ENCODE assay signal across 36 cellular contexts in the genomic region with DNA sequence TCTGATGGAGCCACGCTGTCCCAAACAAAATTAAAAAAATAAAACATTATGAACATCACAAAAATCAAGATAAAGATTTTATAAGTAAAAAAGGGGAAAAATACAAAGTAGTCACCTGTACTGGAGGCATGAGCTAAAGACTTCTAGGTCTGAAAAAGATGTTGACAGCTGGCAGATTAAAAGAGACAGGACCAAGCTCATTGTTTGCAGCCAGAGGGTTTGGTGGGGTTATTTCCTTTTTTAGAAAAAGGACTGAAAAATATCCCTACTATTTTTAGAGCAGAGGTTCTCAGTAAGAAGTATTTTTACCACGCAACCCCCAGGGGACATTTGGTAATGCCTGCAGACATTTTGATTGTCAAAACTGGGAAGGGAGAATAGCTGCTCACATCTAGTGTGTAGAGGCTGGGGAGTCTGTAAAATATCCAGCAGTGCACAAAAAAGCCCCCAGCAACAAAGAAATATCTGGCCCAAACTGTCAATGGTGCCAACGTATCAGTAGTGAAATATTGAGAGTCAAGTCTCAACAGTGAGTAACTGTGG.
"Had no signal": no experiment of that assay in that cellular context is flagged by ENCODE, and none has a peak within 500 bp of the region (broad histone marks: within the 10 kb centered on the region; RNA-seq: fewer than 3 reads in every experiment).

No MANE protein-coding gene starts in this region.

- DNase-seq: activated CD4-positive, alpha-beta T cell treated with anti-CD3 and anti-CD28 coated beads, Interleukin-2, amount 10 ng/mL, durations not matched to agents 24 days and 14 days; activated CD4-positive, alpha-beta T cell treated with anti-CD3 and anti-CD28 coated beads, Interleukin-2, amount 50 U/mL, for 4 hours; activated CD8-positive, alpha-beta T cell treated with anti-CD3 and anti-CD28 coated beads for 36 hours; activated effector memory CD4-positive, alpha-beta T cell treated with anti-CD3 and anti-CD28 coated beads, Interleukin-2, amount 50 U/mL, for 16 hours; activated naive CD4-positive, alpha-beta T cell; activated naive CD4-positive, alpha-beta T cell treated with anti-CD3 and anti-CD28 coated beads, Interleukin-2, amount 50 U/mL, for 16 hours; activated naive CD8-positive, alpha-beta T cell treated with anti-CD3 and anti-CD28 coated beads for 36 hours; activated T-cell treated with anti-CD3 and anti-CD28 coated beads, Interleukin-2, amount 50 U/mL, for 1 hour; activated T-cell treated with anti-CD3 and anti-CD28 coated beads, Interleukin-2, amount 50 U/mL, for 72 hours; amniotic stem cell; aorta; Karpas-422; KBM-7; MG63; NCI-H1048; NCI-H1105 treated with DMSO at 0.1 percent for 48 hours; NCI-H1436; NCI-H1694; NCI-H1930; NCI-H2107; NCI-H2171 treated with DMSO at 0.1 percent for 48 hours; NCI-H2227 treated with DMSO at 0.1 percent for 48 hours; NCI-H446; NCI-H510A treated with DMSO at 0.1 percent for 48 hours; NCI-H526 treated with DMSO at 0.1 percent for 48 hours; NCI-H774; NK-92 treated with Interleukin-12 subunit alpha and Interleukin-12 subunit beta, amount 100 ng/mL, for 24 hours; OCI-M1; SHP77; SJCRH30; T1000 had no signal

- ATAC-seq: activated CD8-positive, alpha-beta T cell treated with anti-CD3 and anti-CD28 coated beads for 36 hours; activated T-cell treated with anti-CD3 and anti-CD28 coated beads, Interleukin-2, amount 50 U/mL, for 72 hours; activated T-helper 17 cell treated with anti-CD3 and anti-CD28 coated beads, Interleukin-2, amount 50 U/mL, for 72 hours had no signal

- H3K4me3 Mint-ChIP-seq: activated CD4-positive, alpha-beta T cell treated with anti-CD3 and anti-CD28 coated beads, Interleukin-2, amount 10 ng/mL, durations not matched to agents 24 days and 14 days; activated CD8-positive, alpha-beta T cell treated with anti-CD3 and anti-CD28 coated beads for 36 hours; activated naive CD8-positive, alpha-beta T cell treated with anti-CD3 and anti-CD28 coated beads for 36 hours; activated T-cell treated with anti-CD3 and anti-CD28 coated beads, Interleukin-2, amount 50 U/mL, for 72 hours; activated T-helper 17 cell treated with anti-CD3 and anti-CD28 coated beads, Interleukin-2, amount 50 U/mL, for 72 hours; central memory CD8-positive, alpha-beta T cell; IgD-negative memory B cell had no signal

- H3K36me3 Mint-ChIP-seq: activated naive CD8-positive, alpha-beta T cell treated with anti-CD3 and anti-CD28 coated beads for 36 hours had no signal

- H3K4me3 ChIP-seq: cardiac muscle cell, MG63, SJCRH30, SK-N-MC had no signal

- H3K4me1 Mint-ChIP-seq: activated CD4-positive, alpha-beta T cell treated with anti-CD3 and anti-CD28 coated beads, Interleukin-2, amount 10 ng/mL, durations not matched to agents 24 days and 14 days; activated naive CD8-positive, alpha-beta T cell treated with anti-CD3 and anti-CD28 coated beads for 36 hours; activated T-helper 17 cell treated with anti-CD3 and anti-CD28 coated beads, Interleukin-2, amount 50 U/mL, for 72 hours; central memory CD8-positive, alpha-beta T cell; IgD-negative memory B cell had no signal

- H3K27ac Mint-ChIP-seq: activated CD4-positive, alpha-beta T cell treated with anti-CD3 and anti-CD28 coated beads, Interleukin-2, amount 10 ng/mL, durations not matched to agents 24 days and 14 days; activated CD8-positive, alpha-beta T cell treated with anti-CD3 and anti-CD28 coated beads for 36 hours; activated naive CD8-positive, alpha-beta T cell treated with anti-CD3 and anti-CD28 coated beads for 36 hours; activated T-cell treated with anti-CD3 and anti-CD28 coated beads, Interleukin-2, amount 50 U/mL, for 72 hours; activated T-helper 17 cell treated with anti-CD3 and anti-CD28 coated beads, Interleukin-2, amount 50 U/mL, for 72 hours; IgD-negative memory B cell had no signal

- H3K27ac ChIP-seq: cardiac muscle cell, SJCRH30, SK-N-MC had no signal

- H3K9me3 ChIP-seq: MG63 had no signal

- H3K4me1 ChIP-seq: SJCRH30 had no signal

- H3K27me3 ChIP-seq: cardiac muscle cell, MG63, SJCRH30 had no signal

- H3K36me3 ChIP-seq: cardiac muscle cell, MG63, SJCRH30 had no signal

- H3K27me3 Mint-ChIP-seq: activated CD4-positive, alpha-beta T cell treated with anti-CD3 and anti-CD28 coated beads, Interleukin-2, amount 10 ng/mL, durations not matched to agents 24 days and 14 days; activated CD8-positive, alpha-beta T cell treated with anti-CD3 and anti-CD28 coated beads for 36 hours; activated naive CD8-positive, alpha-beta T cell treated with anti-CD3 and anti-CD28 coated beads for 36 hours; activated T-helper 17 cell treated with anti-CD3 and anti-CD28 coated beads, Interleukin-2, amount 50 U/mL, for 72 hours; central memory CD8-positive, alpha-beta T cell; IgD-negative memory B cell had no signal
